ENCODE assay signal across 4 cellular contexts in the genomic region with DNA sequence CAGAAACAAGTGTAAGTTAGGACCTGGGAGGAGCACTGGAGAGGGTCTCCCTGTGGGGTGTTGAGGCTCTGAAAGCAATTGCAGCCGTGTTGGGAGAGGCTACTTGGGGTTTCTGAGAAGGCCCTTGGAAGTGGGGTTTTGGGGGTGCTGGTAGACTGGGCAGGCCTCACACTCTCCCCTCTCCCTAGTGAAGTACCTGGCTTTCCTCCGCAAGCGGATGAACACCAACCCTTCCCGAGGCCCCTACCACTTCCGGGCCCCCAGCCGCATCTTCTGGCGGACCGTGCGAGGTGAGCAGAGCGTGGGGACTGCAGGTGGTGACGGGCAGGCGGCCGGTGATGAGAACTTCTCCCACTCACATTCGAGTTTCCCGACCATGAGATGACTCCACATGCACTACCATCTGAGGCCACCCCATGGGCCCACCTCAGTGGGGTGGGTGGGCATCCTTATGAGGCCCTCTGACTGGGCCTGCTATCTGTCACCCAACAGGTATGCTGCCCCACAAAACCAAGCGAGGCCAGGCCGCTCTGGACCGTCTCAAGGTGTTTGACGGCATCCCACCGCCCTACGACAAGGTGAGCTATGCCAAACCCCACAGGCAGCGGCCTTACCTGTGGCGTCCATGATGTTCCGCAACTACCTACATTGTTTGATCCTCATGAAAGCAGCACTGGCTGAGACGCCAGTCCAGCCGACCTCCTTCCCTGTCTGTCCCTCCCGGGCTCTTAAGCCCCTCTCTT. TPM values are rescaled to one million over a fixed set of nuclear protein-coding genes. Genes with fewer than 3 reads are reported as not detected.
A peak's percentile ranks its signal among the peaks of the same experiment; 100 is the strongest.
DNase-seq lines count a peak whose midpoint lies in the region; ATAC-seq and TF ChIP-seq lines count a peak whose summit lies in the region.

No MANE protein-coding gene starts in this region.

- H3K27me3 Mint-ChIP-seq in activated B cell treated with CpG ODN at 0.5 μM for 24 hours: peaks cover 2% of the 10 kb centered on the region

- H3K4me3 ChIP-seq in parathyroid adenoma (ENCODE audit: low read depth, low read length): no peak overlapping the region

- H3K9me3 ChIP-seq in parathyroid adenoma (ENCODE audit: control insufficient read depth, low read length): no peaks in the 10 kb centered on the region

- no peaks in the 10 kb centered on the region for H3K36me3 ChIP-seq in parathyroid adenoma (ENCODE audit: control insufficient read depth, insufficient read depth, low read length)

- peaks cover 68% of the 10 kb centered on the region for H3K36me3 Mint-ChIP-seq in activated B cell treated with CpG ODN at 0.5 μM for 24 hours (ENCODE audit: low read depth)

- H3K4me3 Mint-ChIP-seq in activated B cell treated with CpG ODN at 0.5 μM for 24 hours: peak overlapping the region; percentile 93

- intact Hi-C loops in activated B cell treated with CpG ODN at 0.5 μM for 24 hours (cut with micrococcal nuclease): loop anchor here (10.0 kb wide), 1 partner anchor 616 kb away; a partner anchor contains a TSS

- peak overlapping the region; percentile 91 for H3K27ac Mint-ChIP-seq in activated B cell treated with CpG ODN at 0.5 μM for 24 hours

- TF ChIP-seq CTCF in activated B cell treated with CpG ODN at 0.5 μM for 24 hours (IDR thresholded peaks at IDR 0.05): no peak
- TF ChIP-seq CTCF in parathyroid adenoma (IDR thresholded peaks at IDR 0.05): no peak
- no peak for TF ChIP-seq CTCF in omental fat pad (IDR thresholded peaks at IDR 0.05)

- H3K27ac ChIP-seq in parathyroid adenoma: peak overlapping the region; percentile 90

- H3K4me1 ChIP-seq in parathyroid adenoma: peaks cover 10% of the 10 kb centered on the region

- H3K9ac ChIP-seq in parathyroid adenoma: no peak overlapping the region

- no peak for DNase-seq in activated B cell treated with CpG ODN at 0.5 μM for 24 hours
- DNase-seq in NCI-H345 treated with DMSO at 0.1 percent for 48 hours (lab: John Stamatoyannopoulos, UW; ENCODE audit: unreplicated experiment): no peak
- DNase-seq in omental fat pad (ENCODE audit: low spot score): no peak

- no peaks in the 10 kb centered on the region for H3K27me3 ChIP-seq in parathyroid adenoma (ENCODE audit: control insufficient read depth, insufficient read depth, low read length)

- ATAC-seq in activated B cell treated with CpG ODN at 0.5 μM for 24 hours (ENCODE audit: low read depth) (no peak), omental fat pad (ENCODE audit: low FRiP score) (no peak)

- CTCF ChIA-PET in activated B cell treated with CpG ODN at 0.5 μM for 24 hours (lab: Charles Lee): no interaction called here

- peaks cover 49% of the 10 kb centered on the region for H3K4me1 Mint-ChIP-seq in activated B cell treated with CpG ODN at 0.5 μM for 24 hours

- no peak overlapping the region for H3K4me2 ChIP-seq in parathyroid adenoma (ENCODE audit: low read length)

- H3K9me3 Mint-ChIP-seq in activated B cell treated with CpG ODN at 0.5 μM for 24 hours: no peaks in the 10 kb centered on the region

- H3K79me2 ChIP-seq in parathyroid adenoma: peaks cover 31% of the 10 kb centered on the region

- no peak overlapping the region for H2AFZ ChIP-seq in parathyroid adenoma

- POLR2A ChIA-PET in activated B cell treated with CpG ODN at 0.5 μM for 24 hours (lab: Charles Lee): interaction anchor here (0.7 to 7.8 kb wide), 6 partner anchors 17 to 360 kb away, joined by 3 to 77 read pairs (median 3); a partner anchor contains a TSS

RNA-seq across cellular contexts. Expression of a gene that starts 3.0 kb away (rescaled TPM):
- total RNA-seq in activated B cell treated with CpG ODN at 0.5 μM for 24 hours (6,642 and 7,342 TPM in 2 replicates), omental fat pad (1,000 to 10,000 TPM; 2,551 to 3,862 (median 3,160) TPM)

RNA-seq across cellular contexts. Expression of a gene that starts 5.8 kb away (rescaled TPM):
- total RNA-seq in activated B cell treated with CpG ODN at 0.5 μM for 24 hours: 3,758 and 4,733 TPM in 2 replicates
- 1,000 to 10,000 TPM; 3,715 to 4,750 (median 4,286) TPM for total RNA-seq in omental fat pad

RNA-seq across cellular contexts. Expression of a gene that starts 16.4 kb away (rescaled TPM):
- total RNA-seq in activated B cell treated with CpG ODN at 0.5 μM for 24 hours (15.4 and 17.7 TPM in 2 replicates), omental fat pad (10 to 100 TPM in 1 of 4 donors, 1 to 10 TPM in 3; 2.3 to 11.2 (median 2.6) TPM)

RNA-seq across cellular contexts. Expression of a gene that starts 22.0 kb away (rescaled TPM):
- total RNA-seq in activated B cell treated with CpG ODN at 0.5 μM for 24 hours: 17.4 and 18.8 TPM in 2 replicates
- total RNA-seq in omental fat pad: 100 to 1,000 TPM; 314 to 479 (median 337) TPM

RNA-seq across cellular contexts. Expression of a gene that starts 37.3 kb away (rescaled TPM):
- total RNA-seq in activated B cell treated with CpG ODN at 0.5 μM for 24 hours (0.89 and 1.1 TPM in 2 replicates), omental fat pad (10 to 100 TPM; 23.7 to 70.1 (median 26.9) TPM)
